6 cellular contexts compared by ENCODE assay signal in the genomic region with DNA sequence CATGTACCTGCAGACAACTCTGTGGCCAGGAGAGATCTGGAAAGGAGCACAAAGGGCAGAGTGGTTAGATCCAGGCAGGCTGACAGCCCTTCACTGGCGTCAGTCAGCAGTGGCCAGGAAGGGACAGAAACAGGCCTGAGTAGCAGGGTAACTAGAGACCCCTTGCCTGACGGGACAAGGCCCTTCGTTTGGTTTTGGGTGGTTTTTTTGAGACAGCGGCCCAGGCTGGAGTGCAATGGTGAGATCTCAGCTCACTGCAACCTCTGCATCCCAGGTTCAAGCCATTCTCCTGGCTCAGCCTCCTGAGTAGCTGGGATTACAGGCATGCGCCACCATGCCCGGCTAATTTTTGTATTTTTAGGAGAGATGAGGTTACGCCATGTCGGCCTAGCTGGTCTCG. TPM values are rescaled to one million over a fixed set of nuclear protein-coding genes. Genes with fewer than 3 reads are reported as not detected.
"Had no signal": no experiment of that assay in that cellular context is flagged by ENCODE, and none has a peak within 500 bp of the region (broad histone marks: within the 10 kb centered on the region; RNA-seq: fewer than 3 reads in every experiment).

No MANE protein-coding gene starts in this region.

RNA-seq across cellular contexts. Expression of a gene that starts 34.9 kb away (rescaled TPM):
- total RNA-seq: activated CD8-positive, alpha-beta T cell treated with anti-CD3 and anti-CD28 coated beads, Interleukin-2, amount 10 ng/mL, durations not matched to agents 7 days and 5 days; bronchial epithelial cell; colonic mucosa; epithelial cell of proximal tubule; esophagus mucosa; T-helper 2 cell treated with Interferon-gamma antibody and Interleukin-4, amounts not matched to agents 100 ng/mL and 5 ng/mL, for 36 hours had no signal
